23 cellular contexts compared by ENCODE assay signal in genomic region chr6:94651239-94651638, GRCh38.
A peak's percentile ranks its signal among the peaks of the same experiment; 100 is the strongest.
DNase-seq lines count a peak whose midpoint lies in the region; ATAC-seq, FAIRE-seq and TF ChIP-seq lines count a peak whose summit lies in the region.
"Had no signal": no experiment of that assay in that cellular context is flagged by ENCODE, and none has a peak within 500 bp of the region (broad histone marks: within the 10 kb centered on the region; RNA-seq: fewer than 3 reads in every experiment).

No MANE protein-coding gene starts in this region.

- POLR2A ChIA-PET in K562 (lab: Yijun Ruan, JAX): no interaction called here

- CTCF ChIA-PET in K562 (lab: Yijun Ruan, JAX; ENCODE audit: low intra/inter-chr PET ratio): no interaction called here

- ATAC-seq in K562: no peak
- ATAC-seq: A549 had no signal

- BruUV-seq in K562 (replicated peaks; lab: Mats Ljungman, UMichigan): no TSS peak

- H4K20me1 ChIP-seq in K562 (replicated peaks; ENCODE audit: control insufficient read depth, insufficient read depth, low read length): no peaks in the 10 kb centered on the region
- H4K20me1 ChIP-seq: BLaER1 treated with 17β-estradiol and CSF1 and Interleukin-3, amounts not matched to agents 10 nM and 100 nM had no signal

- DNase-seq in DMS53 (lab: John Stamatoyannopoulos, UW): peak; percentile 6
- DNase-seq in DMS53 treated with DMSO at 0.1 percent for 48 hours (lab: John Stamatoyannopoulos, UW; ENCODE audit: unreplicated experiment): no peak
- DNase-seq in K562 (ENCODE audit: extremely low read depth in 1 of 4, low spot score in 3 of 4): no peak
- DNase-seq in SJCRH30: no peak
- DNase-seq in SKM-1 treated with dmso at 0.1 percent for 144 hours (lab: John Stamatoyannopoulos, UW; ENCODE audit: unreplicated experiment): no peak
- DNase-seq: ACHN; AML-193; BE2C; CD4-positive, alpha-beta T cell; CD8-positive, alpha-beta memory T cell; DMS 273 treated with DMSO at 0.1 percent for 48 hours; DND-41; GM23248; H7; HCEC 1CT had no signal

- FAIRE-seq in A204.1 (lab: Jason Lieb, UNC) (peak; percentile 29), K562 (lab: Jason Lieb, UNC) (no peak)
- FAIRE-seq: A549, D721Med, G401.6, GM19239, H1 had no signal

- no peaks in the 10 kb centered on the region for H3K79me2 ChIP-seq in K562 (ENCODE audit: control insufficient read depth, insufficient read depth, low read length)

- TF ChIP-seq POLR2A in K562 (conservative IDR thresholded peaks at IDR 0.05): no peak

- no peak for TF ChIP-seq RAD21 in K562 (CRISPR knock-in tag; conservative IDR thresholded peaks at IDR 0.05 in 1 of 2, IDR thresholded peaks at IDR 0.05 in 1 of 2)

- WGBS in K562 (ENCODE audit: insufficient coverage, low coverage, missing lambda C conversion rate): 0% methylated on average over 3 of the region's 3 CpGs

- no peak for TF ChIP-seq CTCF in K562 (IDR thresholded peaks at IDR 0.05 in 2 of 3, conservative IDR thresholded peaks at IDR 0.05 in 1 of 3; ENCODE audit: insufficient read depth in 2 of 3, low read depth in 1 of 3, low read length in 3 of 3)

- H3K9me3 ChIP-seq in K562 (replicated peaks; ENCODE audit: control insufficient read depth, insufficient read depth, low read depth, low read length) (no peaks in the 10 kb centered on the region), SJCRH30 (replicated peaks) (0 out of 2 replicates have a peak, but pooled peaks cover 4% of the 10 kb centered on the region)
- H3K9me3 ChIP-seq: A549, BE2C had no signal

- no peaks in the 10 kb centered on the region for H3K9me1 ChIP-seq in K562 (ENCODE audit: control insufficient read depth, insufficient read depth, low read length)

- H2AFZ ChIP-seq in K562 (ENCODE audit: low read depth, low read length): no peak overlapping the region
- H2AFZ ChIP-seq: GM23248 had no signal

- H3K27ac ChIP-seq in K562 (ENCODE audit: extremely low read depth, low read depth, low read length) (no peak overlapping the region), SJCRH30 (no peak overlapping the region)
- H3K27ac ChIP-seq: 22Rv1; A549; BLaER1 treated with 17β-estradiol and CSF1 and Interleukin-3, amounts not matched to agents 10 nM and 100 nM; GM23248 had no signal

- in situ Hi-C loops in K562 (cut with MboI): no loop called here

- intact Hi-C loops in K562 (cut with micrococcal nuclease): no loop called here

- H3K4me3 ChIP-seq in K562: no peak overlapping the region
- H3K4me3 ChIP-seq in SJCRH30: no peak overlapping the region
- H3K4me3 ChIP-seq: A549; BLaER1 treated with 17β-estradiol and CSF1 and Interleukin-3, amounts not matched to agents 10 nM and 100 nM; GM23248 had no signal

- H3K36me3 ChIP-seq in K562 (ENCODE audit: control insufficient read depth, insufficient read depth, low read length): no peaks in the 10 kb centered on the region
- H3K36me3 ChIP-seq in SJCRH30: no peaks in the 10 kb centered on the region
- H3K36me3 ChIP-seq: BE2C; BLaER1 treated with 17β-estradiol and CSF1 and Interleukin-3, amounts not matched to agents 10 nM and 100 nM had no signal

- no peak overlapping the region for H3K4me2 ChIP-seq in K562 (ENCODE audit: insufficient read depth, low read length)
- H3K4me2 ChIP-seq: A549; BLaER1 treated with 17β-estradiol and CSF1 and Interleukin-3, amounts not matched to agents 10 nM and 100 nM had no signal

- H3K27me3 ChIP-seq in K562 (ENCODE audit: control insufficient read depth in 2 of 2, insufficient read depth in 2 of 2, low read length in 2 of 2): no peaks in the 10 kb centered on the region
- H3K27me3 ChIP-seq in SJCRH30: no peaks in the 10 kb centered on the region
- H3K27me3 ChIP-seq: BE2C; BLaER1 treated with 17β-estradiol and CSF1 and Interleukin-3, amounts not matched to agents 10 nM and 100 nM had no signal

- H3K4me1 ChIP-seq in K562 (replicated peaks in 1 of 2; ENCODE audit: control insufficient read depth in 2 of 2, insufficient read depth in 2 of 2, low read length in 2 of 2): no peaks in the 10 kb centered on the region
- no peaks in the 10 kb centered on the region for H3K4me1 ChIP-seq in SJCRH30
- H3K4me1 ChIP-seq: A549; BE2C; BLaER1 treated with 17β-estradiol and CSF1 and Interleukin-3, amounts not matched to agents 10 nM and 100 nM had no signal

- H3K9ac ChIP-seq in K562 (ENCODE audit: insufficient read depth in 1 of 2, low read depth in 2 of 2, low read length in 2 of 2): no peak overlapping the region
- H3K9ac ChIP-seq: BLaER1 treated with 17β-estradiol and CSF1 and Interleukin-3, amounts not matched to agents 10 nM and 100 nM; GM23248 had no signal

- TF ChIP-seq EP300 in K562 (IDR thresholded peaks at IDR 0.05; ENCODE audit: low read length): no peak

TF ChIP-seq in K562, 482 proteins besides CTCF, POLR2A, EP300 and RAD21:
- peak; percentile 49; the same call in 1 of the 2 replicates for TF ChIP-seq ATF3 (IDR thresholded peaks at IDR 0.05)
- TF ChIP-seq ATF3 (CRISPR knock-in tag; conservative IDR thresholded peaks at IDR 0.05): no peak
- no peak for TF ChIP-seq ZNF24 (IDR thresholded peaks at IDR 0.05)
TF ChIP-seq in K562: peak in this region for 1.
